Comparison of ENCODE assay signal across 8 cellular contexts in genomic region chr4:148441624-148441985, GRCh38. TPM values are rescaled to one million over a fixed set of nuclear protein-coding genes. Genes with fewer than 3 reads are reported as not detected.
A peak's percentile ranks its signal among the peaks of the same experiment; 100 is the strongest.
DNase-seq lines count a peak whose midpoint lies in the region; ATAC-seq and TF ChIP-seq lines count a peak whose summit lies in the region.

No MANE protein-coding gene starts in this region.

- CTCF ChIA-PET in activated CD4-positive, alpha-beta T cell treated with anti-CD3 and anti-CD28 coated beads, Interleukin-2, amount 10 ng/mL, durations not matched to agents 7 days and 5 days (lab: Charles Lee) = interaction anchor here (1.3 kb wide), 1 partner anchor 66 kb away, joined by 3 read pairs; no protein-coding TSS in a partner anchor

- no peak for TF ChIP-seq POLR2A in lower leg skin (IDR thresholded peaks at IDR 0.05)

- TF ChIP-seq CTCF in astrocyte of the spinal cord (IDR thresholded peaks at IDR 0.05; ENCODE audit: low read depth, low read length) = no peak
- no peak for TF ChIP-seq CTCF in lower leg skin (IDR thresholded peaks at IDR 0.05)
- TF ChIP-seq CTCF in thoracic aorta (IDR thresholded peaks at IDR 0.05) = no peak

- H3K27me3 Mint-ChIP-seq in activated CD4-positive, alpha-beta T cell treated with anti-CD3 and anti-CD28 coated beads, Interleukin-2, amount 10 ng/mL, durations not matched to agents 7 days and 5 days = peaks cover 19% of the 10 kb centered on the region

- in situ Hi-C loops in astrocyte of the spinal cord (cut with HindIII; ENCODE audit: low sequenced_read_pairs) = no loop called here

- ATAC-seq in thoracic aorta (ENCODE audit: insufficient number of reproducible peaks, low FRiP score, low read depth) (no peak), HG02884 (IDR thresholded peaks at IDR 0.05; ENCODE audit: unreplicated experiment) (no peak), GM18858 (IDR thresholded peaks at IDR 0.05; ENCODE audit: unreplicated experiment) (no peak)

- POLR2A ChIA-PET in activated CD4-positive, alpha-beta T cell treated with anti-CD3 and anti-CD28 coated beads, Interleukin-2, amount 10 ng/mL, durations not matched to agents 7 days and 5 days (lab: Charles Lee) = no interaction called here

- peaks cover 18% of the 10 kb centered on the region for H3K4me1 Mint-ChIP-seq in activated CD4-positive, alpha-beta T cell treated with anti-CD3 and anti-CD28 coated beads, Interleukin-2, amount 10 ng/mL, durations not matched to agents 7 days and 5 days

- no peaks in the 10 kb centered on the region for H3K36me3 ChIP-seq in thoracic aorta

- H3K27ac ChIP-seq in thoracic aorta = peak overlapping the region; percentile 66 to 95

- WGBS in lower leg skin, 2 donors = 1 to 2% methylated on average over 12 of the region's 12 CpGs

- H3K36me3 Mint-ChIP-seq in activated CD4-positive, alpha-beta T cell treated with anti-CD3 and anti-CD28 coated beads, Interleukin-2, amount 10 ng/mL, durations not matched to agents 7 days and 5 days (ENCODE audit: low read depth) = no peaks in the 10 kb centered on the region

- no peaks in the 10 kb centered on the region for H3K9me3 ChIP-seq in thoracic aorta

- peaks cover 0 to 34% of the 10 kb centered on the region in 2 donors for H3K4me1 ChIP-seq in thoracic aorta (ENCODE audit: control insufficient read depth in 1 of 2, low read depth in 2 of 2)

- H3K27ac Mint-ChIP-seq in activated CD4-positive, alpha-beta T cell treated with anti-CD3 and anti-CD28 coated beads, Interleukin-2, amount 10 ng/mL, durations not matched to agents 7 days and 5 days = peak overlapping the region; percentile 97

- peak overlapping the region; percentile 72 for H3K4me3 ChIP-seq in astrocyte of the spinal cord (ENCODE audit: low read depth, low read length)
- H3K4me3 ChIP-seq in lower leg skin (ENCODE audit: low read depth, poor library complexity, severe bottlenecking) = peak overlapping the region; percentile 67
- H3K4me3 ChIP-seq in thoracic aorta = peak overlapping the region; percentile 100

- H3K9me3 Mint-ChIP-seq in activated CD4-positive, alpha-beta T cell treated with anti-CD3 and anti-CD28 coated beads, Interleukin-2, amount 10 ng/mL, durations not matched to agents 7 days and 5 days = no peaks in the 10 kb centered on the region

- H3K27me3 ChIP-seq in thoracic aorta (replicated peaks; ENCODE audit: insufficient read depth) = no peaks in the 10 kb centered on the region

- H3K4me3 Mint-ChIP-seq in activated CD4-positive, alpha-beta T cell treated with anti-CD3 and anti-CD28 coated beads, Interleukin-2, amount 10 ng/mL, durations not matched to agents 7 days and 5 days = peak overlapping the region; percentile 99

- intact Hi-C loops in lower leg skin (cut with DNase I; ENCODE audit: low total_unique reads) = no loop called here

- DNase-seq in activated CD4-positive, alpha-beta T cell treated with anti-CD3 and anti-CD28 coated beads, Interleukin-2, amount 10 ng/mL, durations not matched to agents 7 days and 5 days = no peak
- no peak for DNase-seq in activated CD4-positive, alpha-beta T cell treated with anti-CD3 and anti-CD28 coated beads for 4 hours
- DNase-seq in astrocyte of the spinal cord (ENCODE audit: low read depth, low spot score) (no peak), lower leg skin (ENCODE audit: low spot score in 2 of 2) (no peak), thoracic aorta (ENCODE audit: low spot score) (no peak)
- no peak for DNase-seq in stimulated activated CD4-positive, alpha-beta T cell treated with anti-CD3 and anti-CD28 coated beads, Interleukin-4, amount 100 ng/mL, for 24 hours

RNA-seq across cellular contexts. Expression of gene NR3C2, which starts 0.6 kb away (rescaled TPM):
- 1 to 10 TPM; 4.1 to 5.1 TPM for total RNA-seq in activated CD4-positive, alpha-beta T cell treated with anti-CD3 and anti-CD28 coated beads, Interleukin-2, amount 10 ng/mL, durations not matched to agents 7 days and 5 days
- total RNA-seq in lower leg skin = 10 to 100 TPM in 3 of 4 donors, 1 to 10 TPM in 1; 9.7 to 21.3 (median 10.6) TPM
- total RNA-seq in thoracic aorta = 10 to 100 TPM; 11.2 to 18.1 TPM
